10 cellular contexts compared by ENCODE assay signal in genomic region chr21:46189213-46189958, GRCh38. TPM values are rescaled to one million over a fixed set of nuclear protein-coding genes. Genes with fewer than 3 reads are reported as not detected.
DNase-seq lines count a peak whose midpoint lies in the region; ATAC-seq, FAIRE-seq and TF ChIP-seq lines count a peak whose summit lies in the region.
"Had no signal": no experiment of that assay in that cellular context is flagged by ENCODE, and none has a peak within 500 bp of the region (broad histone marks: within the 10 kb centered on the region; RNA-seq: fewer than 3 reads in every experiment).

No MANE protein-coding gene starts in this region.

- ATAC-seq in right cardiac atrium: peak in 1 of 2 donors; percentile 2

- whole genome bisulfite sequencing in right cardiac atrium: 67% methylated on average over 9 of the region's 9 CpGs
- 46% methylated on average over 9 of the region's 9 CpGs for WGBS in smooth muscle cell (ENCODE audit: low lambda C conversion rate)
- 47 to 50% methylated on average over 9 of the region's 9 CpGs for WGBS in lower leg skin, 2 donors

- TF ChIP-seq CTCF in HFFc6 (IDR thresholded peaks at IDR 0.05) (no peak), smooth muscle cell (IDR thresholded peaks at IDR 0.05; ENCODE audit: borderline replicate concordance, insufficient read depth, poor library complexity, severe bottlenecking) (no peak), lower leg skin (IDR thresholded peaks at IDR 0.05) (no peak), OCI-LY7 (conservative IDR thresholded peaks at IDR 0.05; ENCODE audit: low read length) (no peak)

- H3K4me1 ChIP-seq in right cardiac atrium (ENCODE audit: control insufficient read depth, insufficient read depth, low read length): peaks cover 9% of the 10 kb centered on the region
- peaks cover 9% of the 10 kb centered on the region for H3K4me1 ChIP-seq in smooth muscle cell (ENCODE audit: low read depth)
- H3K4me1 ChIP-seq in OCI-LY7 (ENCODE audit: insufficient read depth, low read length, poor library complexity, severe bottlenecking): peaks cover 6% of the 10 kb centered on the region

- H2AFZ ChIP-seq in smooth muscle cell (ENCODE audit: low read depth) (no peak overlapping the region), OCI-LY7 (ENCODE audit: low read length) (no peak overlapping the region)

- peaks cover 20% of the 10 kb centered on the region for H3K36me3 Mint-ChIP-seq in HFFc6 (ENCODE audit: low read depth)

- no peaks in the 10 kb centered on the region for H3K9me2 ChIP-seq in OCI-LY7 (ENCODE audit: insufficient read depth, low read length)

- H4K20me1 ChIP-seq in smooth muscle cell (ENCODE audit: low read depth) (no peaks in the 10 kb centered on the region), OCI-LY7 (ENCODE audit: insufficient read depth, low read length) (no peaks in the 10 kb centered on the region)

- DNase-seq in HFFc6 (peak; percentile 39), astrocyte of the hippocampus (ENCODE audit: low read depth, low spot score) (peak; percentile 64), right cardiac atrium (peak in 1 of 3 donors; percentile 32), smooth muscle cell (lab: John Stamatoyannopoulos, UW; ENCODE audit: unreplicated experiment) (no peak), lower leg skin (ENCODE audit: low spot score in 2 of 2) (no peak), RCC 7860 (ENCODE audit: low spot score) (no peak), OCI-LY7 (ENCODE audit: low spot score) (no peak), HT-29 (ENCODE audit: low spot score) (no peak)

- POLR2A ChIA-PET in OCI-LY7 (lab: Charles Lee): no interaction called here

- TF ChIP-seq POLR2A in lower leg skin (IDR thresholded peaks at IDR 0.05): no peak

- peak overlapping the region; percentile 50 for H3K4me3 Mint-ChIP-seq in HFFc6
- H3K4me3 Mint-ChIP-seq: activated T-helper 1 cell treated with anti-CD3 and anti-CD28 coated beads, Interleukin-12 subunit alpha, Interleukin-12 subunit beta, Interleukin-2, Interleukin-4 antibody, amounts not matched to agents 30 ng/mL and 10 ng/mL and 1 ng/mL, durations not matched to agents 14 hours and 24 hours and 36 hours had no signal

- H3K4me2 ChIP-seq in smooth muscle cell (peak overlapping the region; percentile 63), OCI-LY7 (ENCODE audit: low read length) (no peak overlapping the region)

- H3K79me2 ChIP-seq in smooth muscle cell (ENCODE audit: low read depth) (no peaks in the 10 kb centered on the region), OCI-LY7 (ENCODE audit: insufficient read depth, low read depth, low read length) (no peaks in the 10 kb centered on the region)

- H3K9me3 ChIP-seq in right cardiac atrium (ENCODE audit: control insufficient read depth, low read length) (no peaks in the 10 kb centered on the region), smooth muscle cell (replicated peaks; ENCODE audit: low read depth) (no peaks in the 10 kb centered on the region), OCI-LY7 (ENCODE audit: low read length) (no peaks in the 10 kb centered on the region)

- H3K9me3 Mint-ChIP-seq in HFFc6: no peaks in the 10 kb centered on the region
- H3K9me3 Mint-ChIP-seq: activated T-helper 1 cell treated with anti-CD3 and anti-CD28 coated beads, Interleukin-12 subunit alpha, Interleukin-12 subunit beta, Interleukin-2, Interleukin-4 antibody, amounts not matched to agents 30 ng/mL and 10 ng/mL and 1 ng/mL, durations not matched to agents 14 hours and 24 hours and 36 hours had no signal

- H3K4me1 Mint-ChIP-seq in HFFc6 (ENCODE audit: low read depth): peaks cover 41% of the 10 kb centered on the region

- intact Hi-C loops in right cardiac atrium (cut with DNase I) (no loop called here), lower leg skin (cut with DNase I; ENCODE audit: low total_unique reads) (no loop called here), OCI-LY7 (cut with micrococcal nuclease; ENCODE audit: unreplicated experiment) (no loop called here)

- peaks cover 2% of the 10 kb centered on the region for H3K27me3 Mint-ChIP-seq in HFFc6 (ENCODE audit: insufficient read depth)

- CTCF ChIA-PET in OCI-LY7 (lab: Charles Lee; ENCODE audit: unreplicated experiment): no interaction called here

- FAIRE-seq in RCC 7860 (lab: Jason Lieb, UNC): no peak
- FAIRE-seq: GM12891 had no signal

- peak overlapping the region; percentile 89 for H3K9ac ChIP-seq in smooth muscle cell (ENCODE audit: low read depth)

- H3K27ac ChIP-seq in right cardiac atrium (ENCODE audit: low read length) (peak overlapping the region; percentile 86), smooth muscle cell (ENCODE audit: low read depth) (peak overlapping the region; percentile 96), OCI-LY7 (ENCODE audit: low read depth, low read length, poor library complexity, severe bottlenecking) (no peak overlapping the region)

- H3K27me3 ChIP-seq in right cardiac atrium (ENCODE audit: control insufficient read depth, insufficient read depth) (no peaks in the 10 kb centered on the region), smooth muscle cell (ENCODE audit: low read depth) (no peaks in the 10 kb centered on the region)

- H3F3A ChIP-seq in smooth muscle cell (ENCODE audit: low read depth): no peaks in the 10 kb centered on the region

- H3K4me3 ChIP-seq in right cardiac atrium (ENCODE audit: low read length) (no peak overlapping the region), smooth muscle cell (no peak overlapping the region), lower leg skin (ENCODE audit: low read depth, poor library complexity, severe bottlenecking) (no peak overlapping the region), OCI-LY7 (ENCODE audit: low read depth, low read length, poor library complexity, severe bottlenecking) (no peak overlapping the region)

- H3K36me3 ChIP-seq in smooth muscle cell (ENCODE audit: low read depth) (no peaks in the 10 kb centered on the region), OCI-LY7 (ENCODE audit: insufficient read depth, low read length) (peaks cover 22% of the 10 kb centered on the region)

- H3K27ac Mint-ChIP-seq in HFFc6: peak overlapping the region; percentile 72
- H3K27ac Mint-ChIP-seq: activated T-helper 1 cell treated with anti-CD3 and anti-CD28 coated beads, Interleukin-12 subunit alpha, Interleukin-12 subunit beta, Interleukin-2, Interleukin-4 antibody, amounts not matched to agents 30 ng/mL and 10 ng/mL and 1 ng/mL, durations not matched to agents 14 hours and 24 hours and 36 hours had no signal

- BruUV-seq in OCI-LY7 (replicated peaks; lab: Mats Ljungman, UMichigan): no TSS peak

RNA-seq across cellular contexts. Expression of gene SPATC1L, which starts 5.1 kb away (rescaled TPM):
- total RNA-seq in HFFc6 (2021; fragmentation: NEBNext Ultra II Directional; extraction: Animal tissue kit (Norgen Biotek cat#: 25700)): 10 to 100 TPM; 11.3 to 14.7 (median 13.1) TPM
- total RNA-seq in right cardiac atrium: 10 to 100 TPM in 3 of 4 donors, 1 to 10 TPM in 1; 8.8 to 12.0 (median 11.6) TPM
- polyA plus RNA-seq in right cardiac atrium: 10.3 TPM
- 6.4 and 10.5 TPM in 2 replicates for total RNA-seq in smooth muscle cell
- 36.5 and 40.2 TPM in 2 replicates for polyA plus RNA-seq in smooth muscle cell
- 1 to 10 TPM; 2.1 to 7.5 (median 4.0) TPM for total RNA-seq in lower leg skin
- total RNA-seq in OCI-LY7 (2014; rRNA removed; shearing (Covaris generic)): 2.0 and 4.7 TPM in 2 replicates
- total RNA-seq in OCI-LY7 (2022): 8.3 and 10.4 TPM in 2 replicates
- total RNA-seq in HT-29 (2014; rRNA removed; shearing (Covaris generic)): 8.3 and 12.7 TPM in 2 replicates

RNA-seq across cellular contexts. Expression of gene FTCD, which starts 34.0 kb away (rescaled TPM):
- total RNA-seq in HFFc6 (2021; fragmentation: NEBNext Ultra II Directional; extraction: Animal tissue kit (Norgen Biotek cat#: 25700)): 1 to 10 TPM in 1 of 6 experiments, under 1 TPM in 4, not detected in 1; 0.12 to 1.2 (median 0.17) TPM
- total RNA-seq in right cardiac atrium (1 to 10 TPM; 1.6 to 3.5 (median 2.0) TPM), smooth muscle cell (1.3 and 4.1 TPM in 2 replicates), lower leg skin (under 1 TPM in 1 of 4 donors, not detected in 3; 0.29 TPM), OCI-LY7 (2022) (0.41 and 1.1 TPM in 2 replicates)
- polyA plus RNA-seq in right cardiac atrium (1.00 TPM), smooth muscle cell (15.2 and 18.0 TPM in 2 replicates)
- total RNA-seq in OCI-LY7 (2014; rRNA removed; shearing (Covaris generic)): 0.06 and 0.21 TPM in 2 replicates
- total RNA-seq in HT-29 (2014; rRNA removed; shearing (Covaris generic)): 0.33 TPM in 1 of 2 replicates, not detected in the other

RNA-seq across cellular contexts. Expression of gene LSS, which starts 39.2 kb away (rescaled TPM):
- 10 to 100 TPM; 47.9 to 61.3 (median 50.6) TPM for total RNA-seq in HFFc6 (2021; fragmentation: NEBNext Ultra II Directional; extraction: Animal tissue kit (Norgen Biotek cat#: 25700))
- total RNA-seq in right cardiac atrium (10 to 100 TPM; 55.0 to 91.9 (median 79.7) TPM), smooth muscle cell (33.2 and 37.7 TPM in 2 replicates), lower leg skin (100 to 1,000 TPM in 1 of 4 donors, 10 to 100 TPM in 3; 60.8 to 165 (median 81.7) TPM), OCI-LY7 (2022) (97.5 and 137 TPM in 2 replicates)
- polyA plus RNA-seq in right cardiac atrium (34.1 TPM), smooth muscle cell (21.8 and 32.5 TPM in 2 replicates)
- total RNA-seq in OCI-LY7 (2014; rRNA removed; shearing (Covaris generic)): 33.9 and 45.4 TPM in 2 replicates
- 95.6 and 109 TPM in 2 replicates for total RNA-seq in HT-29 (2014; rRNA removed; shearing (Covaris generic))

Comparison
In these comparisons a context has a peak if more than half of its experiments do, and no peak if none do; other contexts are left out.
1. DNase-seq: peak in HFFc6 (single experiment) and astrocyte of the hippocampus (single experiment); none in smooth muscle cell (single experiment), lower leg skin (0 of 2), RCC 7860 (single experiment), OCI-LY7 (single experiment) and HT-29 (single experiment).